Comparison of ENCODE assay signal across 1 cellular context in the genomic region with DNA sequence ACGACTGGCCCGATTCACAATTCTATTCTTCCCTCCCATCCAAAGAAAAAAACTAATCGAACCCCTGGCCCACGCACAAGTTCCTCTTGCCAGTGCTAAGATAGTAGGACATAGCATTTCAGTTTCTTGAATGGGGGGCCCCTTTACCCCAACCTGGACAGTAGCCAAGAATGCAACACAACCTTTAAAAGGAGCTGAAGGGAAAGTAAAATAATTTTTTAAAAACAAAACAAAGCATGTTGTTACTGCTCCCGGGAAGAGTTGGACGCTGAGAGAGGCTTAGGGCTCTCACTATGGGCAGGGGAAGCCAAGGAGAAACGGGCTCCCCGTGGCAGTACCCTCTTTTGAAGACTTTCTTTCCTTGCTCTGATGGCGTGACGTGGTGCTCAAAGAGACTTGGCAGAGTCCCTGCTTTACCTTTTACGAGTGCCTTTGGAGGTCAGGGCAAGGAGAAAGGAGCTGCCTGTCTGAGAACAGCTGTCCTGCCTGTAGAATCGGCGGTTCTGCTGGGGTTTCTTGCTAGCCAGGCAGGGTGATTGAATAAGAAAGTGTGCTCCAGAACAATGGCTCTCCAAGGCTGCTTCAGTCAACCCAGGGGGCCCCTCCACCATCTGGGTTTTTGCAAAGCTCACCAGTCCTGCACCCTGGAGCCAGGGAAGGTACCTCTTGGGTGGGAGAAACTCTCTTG.
A peak's percentile ranks its signal among the peaks of the same experiment; 100 is the strongest.
TF ChIP-seq lines count a peak whose summit lies in the region.

No MANE protein-coding gene starts in this region.

TF ChIP-seq in WTC11, 78 proteins besides CTCF, POLR2A, EP300 and RAD21:
- TF ChIP-seq ZNF423 (CRISPR knock-in tag; IDR thresholded peaks at IDR 0.05), result peak; percentile 69; the same call in 1 of the 2 replicates
- TF ChIP-seq, protein P1, sequence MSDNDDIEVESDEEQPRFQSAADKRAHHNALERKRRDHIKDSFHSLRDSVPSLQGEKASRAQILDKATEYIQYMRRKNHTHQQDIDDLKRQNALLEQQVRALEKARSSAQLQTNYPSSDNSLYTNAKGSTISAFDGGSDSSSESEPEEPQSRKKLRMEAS (CRISPR knock-in tag; IDR thresholded peaks at IDR 0.05), result no peak
TF ChIP-seq in WTC11: peak in this region for 1.
